In genomic region chr2:20521682-20522189, GRCh38 we compare ENCODE assay signal across 13 cellular contexts.
DNase-seq lines count a peak whose midpoint lies in the region; ATAC-seq, FAIRE-seq and TF ChIP-seq lines count a peak whose summit lies in the region.
"Had no signal": no experiment of that assay in that cellular context is flagged by ENCODE, and none has a peak within 500 bp of the region (broad histone marks: within the 10 kb centered on the region; RNA-seq: fewer than 3 reads in every experiment).

No MANE protein-coding gene starts in this region.

- H3K4ac ChIP-seq in trophoblast cell (ENCODE audit: low read depth, low read length) = no peak overlapping the region

- peaks cover 23 to 68% (median 58%) of the 10 kb centered on the region in 10 experiments for H3K4me1 ChIP-seq in BLaER1 treated with 17β-estradiol and CSF1 and Interleukin-3, amounts not matched to agents 10 nM and 100 nM
- peaks cover 2 to 15% of the 10 kb centered on the region in 2 donors for H3K4me1 ChIP-seq in kidney (ENCODE audit: control insufficient read depth in 1 of 2, insufficient read depth in 1 of 2, low read depth in 1 of 2, low read length in 2 of 2)
- peaks cover 10 to 19% of the 10 kb centered on the region in 2 experiments for H3K4me1 ChIP-seq in trophoblast cell (ENCODE audit: control insufficient read depth in 1 of 2, insufficient read depth in 2 of 2, low read length in 2 of 2)
- peaks cover 18% of the 10 kb centered on the region for H3K4me1 ChIP-seq in upper lobe of right lung
- peaks cover under 1 to 7% of the 10 kb centered on the region in 2 donors for H3K4me1 ChIP-seq in breast epithelium
- H3K4me1 ChIP-seq: HAP-1 had no signal

- peak overlapping the region; percentile 2 for H3K14ac ChIP-seq in trophoblast cell (ENCODE audit: low read length)

- FAIRE-seq in kidney (lab: Jason Lieb, UNC) = no peak
- FAIRE-seq: H1 had no signal

- TF ChIP-seq CTCF in kidney (IDR thresholded peaks at IDR 0.05; ENCODE audit: borderline replicate concordance, extremely low read depth, insufficient read depth) = no peak
- no peak for TF ChIP-seq CTCF in upper lobe of right lung (IDR thresholded peaks at IDR 0.05)
- TF ChIP-seq CTCF in breast epithelium (IDR thresholded peaks at IDR 0.05) = no peak

- peaks cover 0 to 21% (median 10%) of the 10 kb centered on the region in 11 experiments; a peak in 3 of 22 replicates for H3K9me3 ChIP-seq in BLaER1 treated with 17β-estradiol and CSF1 and Interleukin-3, amounts not matched to agents 10 nM and 100 nM (replicated peaks in 1 of 11)
- H3K9me3 ChIP-seq in kidney (ENCODE audit: control insufficient read depth in 1 of 2, low read length in 2 of 2) = no peaks in the 10 kb centered on the region
- H3K9me3 ChIP-seq in trophoblast cell (ENCODE audit: insufficient read depth, low read depth, low read length) = no peaks in the 10 kb centered on the region
- H3K9me3 ChIP-seq in upper lobe of right lung = no peaks in the 10 kb centered on the region
- no peaks in the 10 kb centered on the region for H3K9me3 ChIP-seq in breast epithelium
- H3K9me3 ChIP-seq: BE2C, HAP-1 had no signal

- no peak overlapping the region for H3K4me3 Mint-ChIP-seq in activated T-helper 17 cell treated with anti-CD3 and anti-CD28 coated beads, Interleukin-2, amount 50 U/mL, for 72 hours
- H3K4me3 Mint-ChIP-seq in activated T-cell treated with anti-CD3 and anti-CD28 coated beads, Interleukin-2, amount 50 U/mL, for 72 hours = no peak overlapping the region
- H3K4me3 Mint-ChIP-seq: CD8-positive, alpha-beta memory T cell had no signal

- no peak overlapping the region for H4K8ac ChIP-seq in trophoblast cell (ENCODE audit: low read depth, low read length)

- ATAC-seq in upper lobe of right lung = no peak
- ATAC-seq in activated T-helper 17 cell treated with anti-CD3 and anti-CD28 coated beads, Interleukin-2, amount 50 U/mL, for 72 hours (replicated peaks) = no peak
- no peak for ATAC-seq in activated T-cell treated with anti-CD3 and anti-CD28 coated beads, Interleukin-2, amount 50 U/mL, for 72 hours (replicated peaks in 1 of 2)

- WGBS in trophoblast cell (ENCODE audit: extremely low coverage, insufficient coverage, insufficient read length) = no CpG with 5 or more reads among the region's 11 CpGs

- peak; percentile 44 for DNase-seq in kidney
- DNase-seq in trophoblast cell = no peak
- peak; percentile 33 for DNase-seq in upper lobe of right lung
- no peak for DNase-seq in breast epithelium (ENCODE audit: low spot score in 2 of 2)
- no peak for DNase-seq in activated T-cell treated with anti-CD3 and anti-CD28 coated beads, Interleukin-2, amount 50 U/mL, for 72 hours
- DNase-seq: CD8-positive, alpha-beta memory T cell; DMS53; GF-D8 had no signal

- no peak overlapping the region for H3K18ac ChIP-seq in trophoblast cell (ENCODE audit: low read length)

- H2BK5ac ChIP-seq in trophoblast cell (ENCODE audit: low read depth, low read length, poor library complexity) = no peak overlapping the region

- no peak overlapping the region for H4K12ac ChIP-seq in trophoblast cell (ENCODE audit: low read depth, low read length)

- H3K79me1 ChIP-seq in trophoblast cell (ENCODE audit: low read length) = peaks cover 21% of the 10 kb centered on the region

- no peak overlapping the region for H2BK120ac ChIP-seq in trophoblast cell (ENCODE audit: insufficient read depth, low read length, poor library complexity)

- H3K23ac ChIP-seq in trophoblast cell (ENCODE audit: low read length) = no peak overlapping the region

- H3K9me3 Mint-ChIP-seq in activated T-helper 17 cell treated with anti-CD3 and anti-CD28 coated beads, Interleukin-2, amount 50 U/mL, for 72 hours = no peaks in the 10 kb centered on the region
- no peaks in the 10 kb centered on the region for H3K9me3 Mint-ChIP-seq in activated T-cell treated with anti-CD3 and anti-CD28 coated beads, Interleukin-2, amount 50 U/mL, for 72 hours
- H3K9me3 Mint-ChIP-seq: CD8-positive, alpha-beta memory T cell had no signal

- peak overlapping the region; percentile 17 for H4K91ac ChIP-seq in trophoblast cell (ENCODE audit: low read depth, low read length)

- H2BK12ac ChIP-seq in trophoblast cell (ENCODE audit: low read length) = peak overlapping the region; percentile 16

- H3K27ac Mint-ChIP-seq in activated T-helper 17 cell treated with anti-CD3 and anti-CD28 coated beads, Interleukin-2, amount 50 U/mL, for 72 hours = no peak overlapping the region
- H3K27ac Mint-ChIP-seq in activated T-cell treated with anti-CD3 and anti-CD28 coated beads, Interleukin-2, amount 50 U/mL, for 72 hours = no peak overlapping the region
- H3K27ac Mint-ChIP-seq: CD8-positive, alpha-beta memory T cell had no signal

- intact Hi-C loops in kidney (cut with DNase I) = no loop called here
- intact Hi-C loops in upper lobe of right lung (cut with DNase I) = no loop called here
- intact Hi-C loops in breast epithelium (cut with DNase I; ENCODE audit: low total_unique reads) = no loop called here

- no peaks in the 10 kb centered on the region for H3K36me3 ChIP-seq in BLaER1 treated with 17β-estradiol and CSF1 and Interleukin-3, amounts not matched to agents 10 nM and 100 nM
- H3K36me3 ChIP-seq in kidney (ENCODE audit: control insufficient read depth in 1 of 2, insufficient read depth in 2 of 2, low read length in 2 of 2) (no peaks in the 10 kb centered on the region), trophoblast cell (ENCODE audit: control insufficient read depth in 1 of 2, insufficient read depth in 2 of 2, low read length in 2 of 2) (no peaks in the 10 kb centered on the region), upper lobe of right lung (no peaks in the 10 kb centered on the region), breast epithelium (no peaks in the 10 kb centered on the region)
- H3K36me3 ChIP-seq: BE2C, HAP-1 had no signal

- peaks cover 4% of the 10 kb centered on the region for H3K27me3 Mint-ChIP-seq in activated T-helper 17 cell treated with anti-CD3 and anti-CD28 coated beads, Interleukin-2, amount 50 U/mL, for 72 hours
- H3K27me3 Mint-ChIP-seq in activated T-cell treated with anti-CD3 and anti-CD28 coated beads, Interleukin-2, amount 50 U/mL, for 72 hours (ENCODE audit: low read depth) = peaks cover 9% of the 10 kb centered on the region

- peaks cover 0 to 4% (median 0%) of the 10 kb centered on the region in 11 experiments; a peak in 2 of 22 replicates for H4K20me1 ChIP-seq in BLaER1 treated with 17β-estradiol and CSF1 and Interleukin-3, amounts not matched to agents 10 nM and 100 nM

- peaks cover 0 to under 1% (median 0%) of the 10 kb centered on the region in 11 experiments; a peak in 1 of 22 replicates for H3K27me3 ChIP-seq in BLaER1 treated with 17β-estradiol and CSF1 and Interleukin-3, amounts not matched to agents 10 nM and 100 nM
- H3K27me3 ChIP-seq in trophoblast cell (ENCODE audit: insufficient read depth, low read length) (no peaks in the 10 kb centered on the region), upper lobe of right lung (no peaks in the 10 kb centered on the region), breast epithelium (no peaks in the 10 kb centered on the region)
- H3K27me3 ChIP-seq: BE2C had no signal

- no peaks in the 10 kb centered on the region for H3K36me3 Mint-ChIP-seq in activated T-helper 17 cell treated with anti-CD3 and anti-CD28 coated beads, Interleukin-2, amount 50 U/mL, for 72 hours (ENCODE audit: low read depth)
- H3K36me3 Mint-ChIP-seq in activated T-cell treated with anti-CD3 and anti-CD28 coated beads, Interleukin-2, amount 50 U/mL, for 72 hours (ENCODE audit: insufficient read depth in 2 of 2) = no peaks in the 10 kb centered on the region
- H3K36me3 Mint-ChIP-seq: CD8-positive, alpha-beta memory T cell had no signal

- no peak overlapping the region for H3K9ac ChIP-seq in BLaER1 treated with 17β-estradiol and CSF1 and Interleukin-3, amounts not matched to agents 10 nM and 100 nM
- no peak overlapping the region for H3K9ac ChIP-seq in kidney (ENCODE audit: low read length in 2 of 2)
- H3K9ac ChIP-seq in trophoblast cell (ENCODE audit: low read length) = no peak overlapping the region

- H3K79me2 ChIP-seq in trophoblast cell (ENCODE audit: control insufficient read depth, insufficient read depth, low read length, poor library complexity) = peaks cover 2% of the 10 kb centered on the region

- no peak overlapping the region for H3K27ac ChIP-seq in BLaER1 treated with 17β-estradiol and CSF1 and Interleukin-3, amounts not matched to agents 10 nM and 100 nM
- H3K27ac ChIP-seq in kidney (ENCODE audit: low read depth in 2 of 2, low read length in 2 of 2) (no peak overlapping the region), trophoblast cell (ENCODE audit: low read depth, low read length) (no peak overlapping the region), upper lobe of right lung (no peak overlapping the region), breast epithelium (no peak overlapping the region)

- peak overlapping the region in 9 of 11 experiments; percentile 21 to 96 (median 93); a peak in 16 of 22 replicates for H3K4me2 ChIP-seq in BLaER1 treated with 17β-estradiol and CSF1 and Interleukin-3, amounts not matched to agents 10 nM and 100 nM
- no peak overlapping the region for H3K4me2 ChIP-seq in trophoblast cell (ENCODE audit: low read length)

- TF ChIP-seq POLR2A in breast epithelium (IDR thresholded peaks at IDR 0.05) = no peak

- peak overlapping the region; percentile 18 for H2AK5ac ChIP-seq in trophoblast cell (ENCODE audit: low read length)

- H2AFZ ChIP-seq in trophoblast cell (ENCODE audit: insufficient read depth, low read length, poor library complexity) = no peak overlapping the region

- H3K4me1 Mint-ChIP-seq in activated T-helper 17 cell treated with anti-CD3 and anti-CD28 coated beads, Interleukin-2, amount 50 U/mL, for 72 hours = no peaks in the 10 kb centered on the region
- H3K4me1 Mint-ChIP-seq in activated T-cell treated with anti-CD3 and anti-CD28 coated beads, Interleukin-2, amount 50 U/mL, for 72 hours (ENCODE audit: low read depth) = peaks cover 1% of the 10 kb centered on the region

- no peak overlapping the region for H3K4me3 ChIP-seq in BLaER1 treated with 17β-estradiol and CSF1 and Interleukin-3, amounts not matched to agents 10 nM and 100 nM
- no peak overlapping the region for H3K4me3 ChIP-seq in kidney (ENCODE audit: low read length in 2 of 2)
- no peak overlapping the region for H3K4me3 ChIP-seq in trophoblast cell (ENCODE audit: low read depth, low read length)
- H3K4me3 ChIP-seq in upper lobe of right lung = no peak overlapping the region
- no peak overlapping the region for H3K4me3 ChIP-seq in breast epithelium
- H3K4me3 ChIP-seq: HAP-1 had no signal

Comparison
In these comparisons a context has a peak if more than half of its experiments do, and no peak if none do; other contexts are left out.
1. DNase-seq: peak in kidney (single experiment) and upper lobe of right lung (single experiment); none in trophoblast cell (0 of 2), breast epithelium (0 of 2) and activated T-cell treated with anti-CD3 and anti-CD28 coated beads, Interleukin-2, amount 50 U/mL, for 72 hours (0 of 2).